8 cellular contexts compared by ENCODE assay signal in genomic region chr12:29380536-29381523, GRCh38. TPM values are rescaled to one million over a fixed set of nuclear protein-coding genes. Genes with fewer than 3 reads are reported as not detected.
DNase-seq lines count a peak whose midpoint lies in the region; ATAC-seq and TF ChIP-seq lines count a peak whose summit lies in the region.

A gene with protein sequence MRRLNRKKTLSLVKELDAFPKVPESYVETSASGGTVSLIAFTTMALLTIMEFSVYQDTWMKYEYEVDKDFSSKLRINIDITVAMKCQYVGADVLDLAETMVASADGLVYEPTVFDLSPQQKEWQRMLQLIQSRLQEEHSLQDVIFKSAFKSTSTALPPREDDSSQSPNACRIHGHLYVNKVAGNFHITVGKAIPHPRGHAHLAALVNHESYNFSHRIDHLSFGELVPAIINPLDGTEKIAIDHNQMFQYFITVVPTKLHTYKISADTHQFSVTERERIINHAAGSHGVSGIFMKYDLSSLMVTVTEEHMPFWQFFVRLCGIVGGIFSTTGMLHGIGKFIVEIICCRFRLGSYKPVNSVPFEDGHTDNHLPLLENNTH (minus strand): TSS chr12:29381172. CDS start chr12:29371633, 9,539 bp downstream.

- DNase-seq in CD1c-positive myeloid dendritic cell (ENCODE audit: extremely low spot score) (peak; percentile 100), NCI-H82 treated with DMSO at 0.1 percent for 48 hours (lab: John Stamatoyannopoulos, UW; ENCODE audit: unreplicated experiment) (peak; percentile 100), dorsolateral prefrontal cortex (peak; percentile 68 to 94 (median 88))
- DNase-seq in activated CD4-positive, alpha-beta memory T cell treated with anti-CD3 and anti-CD28 coated beads for 36 hours: peak; percentile 93
- DNase-seq in stimulated activated CD4-positive, alpha-beta T cell treated with anti-CD3 and anti-CD28 coated beads, Interleukin-4, amount 100 ng/mL, for 24 hours: peak; percentile 92

- H3K4me3 ChIP-seq in dorsolateral prefrontal cortex: peak within 1 kb of the TSS; percentile 68 to 100 (median 95)
- H3K4me3 ChIP-seq in liver (ENCODE audit: low read depth in 1 of 3, low read length in 3 of 3): peak within 1 kb of the TSS; percentile 81 to 100 (median 92)

- H3K9me3 Mint-ChIP-seq in activated CD4-positive, alpha-beta memory T cell treated with anti-CD3 and anti-CD28 coated beads for 36 hours: no peaks in the 10 kb centered on the region

- peak within 1 kb of the TSS; percentile 80 for H3K4me3 Mint-ChIP-seq in activated CD4-positive, alpha-beta memory T cell treated with anti-CD3 and anti-CD28 coated beads for 36 hours

- peak within 1 kb of the TSS in 57 of 59 donors; percentile 35 to 95 (median 83) for H3K27ac ChIP-seq in dorsolateral prefrontal cortex
- peak within 1 kb of the TSS; percentile 89 to 92 for H3K27ac ChIP-seq in liver (ENCODE audit: low read depth in 1 of 2, low read length in 2 of 2)

- peaks cover 45% of the 10 kb centered on the region for H3K4me1 Mint-ChIP-seq in activated CD4-positive, alpha-beta memory T cell treated with anti-CD3 and anti-CD28 coated beads for 36 hours (ENCODE audit: low read depth)

- under 1% methylated on average over 55 of the region's 55 CpGs for WGBS in liver

- peaks cover 0 to 12% (median 11%) of the 10 kb centered on the region in 4 donors for H3K4me1 ChIP-seq in liver (ENCODE audit: control insufficient read depth in 4 of 4, insufficient read depth in 4 of 4, low read length in 3 of 4)

- peaks cover 0 to 3% (median under 1%) of the 10 kb centered on the region in 4 donors for H3K36me3 ChIP-seq in liver (ENCODE audit: control insufficient read depth in 4 of 4, insufficient read depth in 3 of 4, low read depth in 1 of 4, low read length in 3 of 4)

- ATAC-seq in GM19438 (IDR thresholded peaks at IDR 0.05; ENCODE audit: low read depth, unreplicated experiment) (peak; percentile 95), HG03575 (IDR thresholded peaks at IDR 0.05; ENCODE audit: extremely low read depth, insufficient number of reproducible peaks, low FRiP score, unreplicated experiment) (peak; percentile 99)

- peak within 1 kb of the TSS; percentile 89 for H3K27ac Mint-ChIP-seq in activated CD4-positive, alpha-beta memory T cell treated with anti-CD3 and anti-CD28 coated beads for 36 hours

- CTCF ChIA-PET in activated CD4-positive, alpha-beta memory T cell treated with anti-CD3 and anti-CD28 coated beads for 36 hours (lab: Charles Lee): interaction anchor here (0.6 kb wide), 1 partner anchor 44 kb away, joined by 3 read pairs; no protein-coding TSS in a partner anchor

- no peaks in the 10 kb centered on the region for H3K27me3 ChIP-seq in dorsolateral prefrontal cortex
- H3K27me3 ChIP-seq in liver (ENCODE audit: control insufficient read depth in 4 of 4, insufficient read depth in 4 of 4, low read length in 3 of 4): no peaks in the 10 kb centered on the region

- H3K27me3 Mint-ChIP-seq in activated CD4-positive, alpha-beta memory T cell treated with anti-CD3 and anti-CD28 coated beads for 36 hours: no peaks in the 10 kb centered on the region

- no peaks in the 10 kb centered on the region for H3K9me3 ChIP-seq in liver (ENCODE audit: control insufficient read depth in 4 of 4, low read length in 3 of 4)

- TF ChIP-seq RAD21 in liver (IDR thresholded peaks at IDR 0.05): peak; percentile 28 to 53

- intact Hi-C loops in activated CD4-positive, alpha-beta memory T cell treated with anti-CD3 and anti-CD28 coated beads for 36 hours (cut with micrococcal nuclease): loop anchor here (1.0 to 10.0 kb wide), 8 partner anchors 9 to 1944 kb away; partner anchors contain the start of genes CAPRIN2, CCDC91, FAR2 and IPO8
- intact Hi-C loops in dorsolateral prefrontal cortex (cut with DNase I): loop anchor here (5.0 to 10.0 kb wide), 2 partner anchors 71 to 74 kb away; no protein-coding TSS in a partner anchor

- H3K9ac ChIP-seq in liver (ENCODE audit: low read depth in 1 of 2, low read length in 2 of 2): peak within 1 kb of the TSS; percentile 98 to 99

- peaks cover 4% of the 10 kb centered on the region for H3K36me3 Mint-ChIP-seq in activated CD4-positive, alpha-beta memory T cell treated with anti-CD3 and anti-CD28 coated beads for 36 hours

- TF ChIP-seq CTCF in dorsolateral prefrontal cortex (IDR thresholded peaks at IDR 0.05 in 54 of 56, conservative IDR thresholded peaks at IDR 0.05 in 2 of 56; ENCODE audit: low read depth in 1 of 56, partially characterized antibody in 56 of 56) (peak in 14 of 56 donors; percentile 5 to 38 (median 22)), liver (IDR thresholded peaks at IDR 0.05; ENCODE audit: low read depth, low read length, missing input control) (no peak)

- POLR2A ChIA-PET in activated CD4-positive, alpha-beta memory T cell treated with anti-CD3 and anti-CD28 coated beads for 36 hours (lab: Charles Lee): interaction anchor here (1.0 to 1.4 kb wide), 4 partner anchors 10 to 277 kb away, joined by 3 to 5 read pairs (median 3); no protein-coding TSS in a partner anchor

TF ChIP-seq in liver, 16 proteins besides CTCF, POLR2A, EP300 and RAD21:
- peak; percentile 37 for TF ChIP-seq FOXA2 (IDR thresholded peaks at IDR 0.05)
- TF ChIP-seq ATF3 (IDR thresholded peaks at IDR 0.05): peak; percentile 15
- peak; percentile 68 for TF ChIP-seq SP1 (IDR thresholded peaks at IDR 0.05)
- TF ChIP-seq REST (IDR thresholded peaks at IDR 0.05): peak; percentile 86
- no peak for TF ChIP-seq FOXA1 (IDR thresholded peaks at IDR 0.05)
- TF ChIP-seq ZBTB33 (IDR thresholded peaks at IDR 0.05): peak; percentile 100
- TF ChIP-seq RXRA (IDR thresholded peaks at IDR 0.05): peak; percentile 32 to 34
- peak; percentile 98 for TF ChIP-seq YY1 (IDR thresholded peaks at IDR 0.05)
- TF ChIP-seq NR2F2 (IDR thresholded peaks at IDR 0.05): peak; percentile 19
- TF ChIP-seq GABPA (IDR thresholded peaks at IDR 0.05 in 1 of 2, conservative IDR thresholded peaks at IDR 0.05 in 1 of 2): peak in 1 of 2 donors; percentile 52
- TF ChIP-seq HNF4G (IDR thresholded peaks at IDR 0.05): no peak
- peak in 1 of 2 donors; percentile 58 for TF ChIP-seq JUND (IDR thresholded peaks at IDR 0.05)
- TF ChIP-seq, protein P1, sequence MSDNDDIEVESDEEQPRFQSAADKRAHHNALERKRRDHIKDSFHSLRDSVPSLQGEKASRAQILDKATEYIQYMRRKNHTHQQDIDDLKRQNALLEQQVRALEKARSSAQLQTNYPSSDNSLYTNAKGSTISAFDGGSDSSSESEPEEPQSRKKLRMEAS (IDR thresholded peaks at IDR 0.05): peak; percentile 77
- peak; percentile 85 for TF ChIP-seq TAF1 (conservative IDR thresholded peaks at IDR 0.05)
- TF ChIP-seq EGR1 (IDR thresholded peaks at IDR 0.05; ENCODE audit: low read depth in 2 of 2): no peak
- TF ChIP-seq HNF4A (conservative IDR thresholded peaks at IDR 0.05): peak; percentile 17 to 23

RNA-seq across cellular contexts. Expression of the gene that starts here (rescaled TPM):
- total RNA-seq in activated CD4-positive, alpha-beta memory T cell treated with anti-CD3 and anti-CD28 coated beads for 36 hours: 100 to 1,000 TPM; 103 to 120 TPM
- total RNA-seq in dorsolateral prefrontal cortex (10 to 100 TPM; 37.3 to 95.8 (median 66.5) TPM), liver (10 to 100 TPM; 33.8 to 37.4 TPM)
- 10 to 100 TPM; 44.1 to 56.2 TPM for polyA plus RNA-seq in liver

Comparison
In these comparisons a context has a peak if more than half of its experiments do, and no peak if none do; other contexts are left out.
1. Peak in every context shown above with its lines: DNase-seq, ATAC-seq, H3K4me3 ChIP-seq and H3K27ac ChIP-seq.